8 cellular contexts compared by ENCODE assay signal in the genomic region with DNA sequence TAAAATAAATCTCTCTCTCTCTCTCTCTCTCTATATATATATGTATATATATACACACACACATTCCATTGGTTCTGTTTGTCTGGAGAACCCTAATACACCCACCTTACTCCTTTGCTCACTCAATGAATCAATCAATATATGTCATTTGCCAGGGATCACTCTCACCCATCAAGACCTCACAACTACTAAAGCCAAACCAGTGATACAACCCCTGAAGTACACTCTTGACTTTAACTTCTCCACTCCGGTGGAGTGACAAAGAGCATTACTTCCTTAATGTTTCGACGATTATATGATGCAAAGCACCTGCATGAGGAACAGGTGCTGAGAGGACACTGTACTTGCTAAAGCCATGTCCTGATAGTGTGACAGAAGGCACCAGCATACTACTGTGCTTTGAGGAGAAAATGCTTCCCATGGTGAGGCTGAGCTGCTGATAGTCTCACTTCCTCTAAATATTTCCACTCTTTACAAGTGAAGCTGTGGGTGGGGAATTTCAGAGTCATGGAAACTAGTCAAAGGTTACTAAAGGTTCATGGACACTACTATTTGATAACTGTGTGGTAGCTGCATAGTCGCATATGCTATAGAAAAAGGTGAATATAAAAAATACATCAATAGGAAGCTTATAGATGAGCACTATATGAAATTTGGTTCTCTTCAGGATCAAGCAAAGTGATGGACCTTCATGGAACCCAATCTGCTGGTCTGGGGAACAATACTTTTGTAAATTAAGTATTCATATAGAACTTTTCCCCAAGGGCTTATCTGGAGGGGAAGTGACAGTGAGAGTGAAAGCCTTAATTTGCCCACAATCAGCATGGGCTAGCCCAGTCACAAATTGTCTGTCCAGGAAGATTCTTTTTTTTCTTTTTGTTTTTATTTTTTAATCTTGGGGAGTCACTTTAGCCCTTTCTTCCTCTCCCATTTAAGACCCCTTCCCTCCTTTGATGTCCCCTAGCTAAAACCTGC.
DNase-seq lines count a peak whose midpoint lies in the region; ATAC-seq and TF ChIP-seq lines count a peak whose summit lies in the region.

No MANE protein-coding gene starts in this region.

- TF ChIP-seq CTCF in GM13977 (IDR thresholded peaks at IDR 0.05; ENCODE audit: extremely low read depth, insufficient read depth, missing control alignments): no peak

- ATAC-seq in GM21423 (IDR thresholded peaks at IDR 0.05; ENCODE audit: unreplicated experiment) (peak; percentile 90), HG03575 (IDR thresholded peaks at IDR 0.05; ENCODE audit: extremely low read depth, insufficient number of reproducible peaks, low FRiP score, unreplicated experiment) (peak; percentile 74)

- in situ Hi-C loops in GM13977 (cut with MboI; ENCODE audit: low pct_unique_long_range_greater_than_20kb, low sequenced_read_pairs, unreplicated experiment): no loop called here

- DNase-seq in GM13977 (ENCODE audit: low spot score): peak; percentile 46
- peak; percentile 33 for DNase-seq in globus pallidus (ENCODE audit: low spot score)
- DNase-seq in EL: no peak
- no peak for DNase-seq in iPS-NIHi7 (ENCODE audit: extremely low spot score)
- DNase-seq in NCI-H524 (lab: John Stamatoyannopoulos, UW): no peak
- no peak for DNase-seq in KG1 (lab: John Stamatoyannopoulos, UW)

Comparison
In these comparisons a context has a peak if more than half of its experiments do, and no peak if none do; other contexts are left out.
1. DNase-seq: peak in GM13977 (single experiment) and globus pallidus (single experiment); none in EL (single experiment), iPS-NIHi7 (single experiment), NCI-H524 (0 of 2) and KG1 (single experiment).